Comparison of ENCODE assay signal across 16 cellular contexts in genomic region chr22:38289583-38290082, GRCh38. TPM values are rescaled to one million over a fixed set of nuclear protein-coding genes. Genes with fewer than 3 reads are reported as not detected.
DNase-seq lines count a peak whose midpoint lies in the region; ATAC-seq and TF ChIP-seq lines count a peak whose summit lies in the region.
"Had no signal": no experiment of that assay in that cellular context is flagged by ENCODE, and none has a peak within 500 bp of the region (broad histone marks: within the 10 kb centered on the region; RNA-seq: fewer than 3 reads in every experiment).

No MANE protein-coding gene starts in this region.

- TF ChIP-seq CTCF in HCT116 (IDR thresholded peaks at IDR 0.05 in 2 of 3, conservative IDR thresholded peaks at IDR 0.05 in 1 of 3; ENCODE audit: borderline replicate concordance in 1 of 3, insufficient read depth in 1 of 3, low read depth in 2 of 3, low read length in 2 of 3) (no peak), PC-3 (conservative IDR thresholded peaks at IDR 0.05; ENCODE audit: low read depth, low read length) (no peak), hepatocyte (IDR thresholded peaks at IDR 0.05; ENCODE audit: poor library complexity) (no peak), progenitor cell of endocrine pancreas (IDR thresholded peaks at IDR 0.05; ENCODE audit: unreplicated experiment) (no peak), WERI-Rb-1 (IDR thresholded peaks at IDR 0.05; ENCODE audit: low read depth, low read length) (no peak)

- H3K36me3 ChIP-seq in HCT116 (ENCODE audit: control insufficient read depth in 1 of 2, insufficient read depth in 2 of 2, low read length in 2 of 2) (peaks cover 22 to 24% of the 10 kb centered on the region in 2 experiments; a peak in 3 of 4 replicates), PC-3 (ENCODE audit: low read depth, low read length) (peaks cover 8% of the 10 kb centered on the region; the same call in 1 of the 2 replicates), hepatocyte (replicated peaks; ENCODE audit: insufficient read depth, low read depth) (no peaks in the 10 kb centered on the region), WERI-Rb-1 (peaks cover 38% of the 10 kb centered on the region)

- TF ChIP-seq POLR2A in HCT116 (IDR thresholded peaks at IDR 0.05; ENCODE audit: borderline replicate concordance, extremely low read depth, insufficient read depth, insufficient read length): no peak

- peak; percentile 23; the same call in 1 of the 2 replicates for ATAC-seq in HCT116
- peak; percentile 24; the same call in 1 of the 2 replicates for ATAC-seq in PC-3
- ATAC-seq: activated CD8-positive, alpha-beta T cell treated with anti-CD3 and anti-CD28 coated beads, Interleukin-2, amount 10 ng/mL, durations not matched to agents 7 days and 5 days; foreskin keratinocyte; natural killer cell had no signal

- no peak overlapping the region for H3K4me2 ChIP-seq in HCT116 (ENCODE audit: low read length)
- no peak overlapping the region for H3K4me2 ChIP-seq in PC-3 (ENCODE audit: low read length)
- H3K4me2 ChIP-seq in hepatocyte: no peak overlapping the region

- TF ChIP-seq RAD21 in HCT116 (IDR thresholded peaks at IDR 0.05; ENCODE audit: low read depth): no peak

- H3K27ac Mint-ChIP-seq in progenitor cell of endocrine pancreas: peak overlapping the region; percentile 62
- H3K27ac Mint-ChIP-seq: activated CD8-positive, alpha-beta T cell treated with anti-CD3 and anti-CD28 coated beads, Interleukin-2, amount 10 ng/mL, durations not matched to agents 7 days and 5 days; activated T-helper 17 cell treated with anti-CD3 and anti-CD28 coated beads, Interleukin-2, amount 50 U/mL, for 72 hours had no signal

- no peak overlapping the region for H3K4me3 Mint-ChIP-seq in progenitor cell of endocrine pancreas (ENCODE audit: low read depth)
- H3K4me3 Mint-ChIP-seq: activated CD8-positive, alpha-beta T cell treated with anti-CD3 and anti-CD28 coated beads, Interleukin-2, amount 10 ng/mL, durations not matched to agents 7 days and 5 days; activated T-helper 17 cell treated with anti-CD3 and anti-CD28 coated beads, Interleukin-2, amount 50 U/mL, for 72 hours; natural killer cell had no signal

- no peaks in the 10 kb centered on the region for H3K27me3 Mint-ChIP-seq in progenitor cell of endocrine pancreas
- H3K27me3 Mint-ChIP-seq: activated T-helper 17 cell treated with anti-CD3 and anti-CD28 coated beads, Interleukin-2, amount 50 U/mL, for 72 hours had no signal

- no peaks in the 10 kb centered on the region for H3K4me1 ChIP-seq in HCT116 (ENCODE audit: control insufficient read depth in 1 of 2, insufficient read depth in 2 of 2, low read length in 2 of 2)
- H3K4me1 ChIP-seq in PC-3 (ENCODE audit: insufficient read depth, low read length): no peaks in the 10 kb centered on the region
- peaks cover 31% of the 10 kb centered on the region for H3K4me1 ChIP-seq in hepatocyte (ENCODE audit: insufficient read depth)
- H3K4me1 ChIP-seq: foreskin keratinocyte had no signal

- no peaks in the 10 kb centered on the region for H3K9me3 ChIP-seq in HCT116 (ENCODE audit: control insufficient read depth in 1 of 2, insufficient read depth in 1 of 2, low read depth in 1 of 2, low read length in 2 of 2)
- H3K9me3 ChIP-seq in PC-3 (ENCODE audit: low read length): no peaks in the 10 kb centered on the region
- no peaks in the 10 kb centered on the region for H3K9me3 ChIP-seq in hepatocyte (ENCODE audit: low read depth)
- H3K9me3 ChIP-seq in WERI-Rb-1 (ENCODE audit: severe bottlenecking): no peaks in the 10 kb centered on the region

- H2AFZ ChIP-seq in HCT116 (ENCODE audit: low read depth, low read length, poor library complexity, severe bottlenecking) (no peak overlapping the region), PC-3 (ENCODE audit: low read length) (no peak overlapping the region), hepatocyte (no peak overlapping the region)
- H2AFZ ChIP-seq: GM23248 had no signal

- peaks cover 4% of the 10 kb centered on the region for H3K4me1 Mint-ChIP-seq in progenitor cell of endocrine pancreas (ENCODE audit: low read depth)
- H3K4me1 Mint-ChIP-seq: activated T-helper 17 cell treated with anti-CD3 and anti-CD28 coated beads, Interleukin-2, amount 50 U/mL, for 72 hours; natural killer cell had no signal

- H3K27ac ChIP-seq in HCT116 (ENCODE audit: low read depth, low read length) (no peak overlapping the region), PC-3 (ENCODE audit: low read length) (no peak overlapping the region), hepatocyte (peak overlapping the region; percentile 92), WERI-Rb-1 (no peak overlapping the region)
- H3K27ac ChIP-seq: foreskin keratinocyte, GM23248 had no signal

- no peaks in the 10 kb centered on the region for H3K9me2 ChIP-seq in HCT116 (ENCODE audit: insufficient read depth)
- H3K9me2 ChIP-seq in PC-3 (replicated peaks; ENCODE audit: low read length): no peaks in the 10 kb centered on the region
- H3K9me2 ChIP-seq in hepatocyte (replicated peaks; ENCODE audit: insufficient read depth): no peaks in the 10 kb centered on the region

- H4K20me1 ChIP-seq in HCT116 (ENCODE audit: insufficient read depth) (no peaks in the 10 kb centered on the region), PC-3 (ENCODE audit: low read length) (no peaks in the 10 kb centered on the region), hepatocyte (ENCODE audit: insufficient read depth, poor library complexity, severe bottlenecking) (no peaks in the 10 kb centered on the region)

- 79% methylated on average over 12 of the region's 12 CpGs for WGBS in hepatocyte (ENCODE audit: low lambda C conversion rate, missing lambda C conversion rate)

- H3K27me3 ChIP-seq in HCT116 (ENCODE audit: insufficient read depth, low read length) (no peaks in the 10 kb centered on the region), PC-3 (ENCODE audit: low read length) (no peaks in the 10 kb centered on the region), hepatocyte (no peaks in the 10 kb centered on the region), WERI-Rb-1 (ENCODE audit: insufficient read depth, low read depth, severe bottlenecking) (no peaks in the 10 kb centered on the region)
- H3K27me3 ChIP-seq: foreskin keratinocyte had no signal

- H3K9ac ChIP-seq in HCT116 (ENCODE audit: low read length): no peak overlapping the region
- H3K9ac ChIP-seq in PC-3 (ENCODE audit: low read length): no peak overlapping the region
- H3K9ac ChIP-seq: GM23248 had no signal

- RAD21 ChIA-PET in HCT116 (lab: Charles Lee; ENCODE audit: low non-redundant PET in 1 of 2, low total read pairs in 2 of 2, uncharacterized antibody in 2 of 2, unreplicated experiment in 2 of 2): no interaction called here

- H3K4me3 ChIP-seq in HCT116 (replicated peaks in 1 of 2; ENCODE audit: low read depth in 1 of 2, low read length in 2 of 2) (no peak overlapping the region), PC-3 (ENCODE audit: low read length) (no peak overlapping the region), hepatocyte (no peak overlapping the region), WERI-Rb-1 (ENCODE audit: low read depth, low read length) (no peak overlapping the region)
- H3K4me3 ChIP-seq: GM23248 had no signal

- CTCF ChIA-PET in HCT116 (lab: Charles Lee) (no interaction called here), PC-3 (lab: Charles Lee) (no interaction called here)

- H3F3A ChIP-seq in PC-3 (ENCODE audit: low read length, unreplicated experiment): no peaks in the 10 kb centered on the region

- DNase-seq in HCT116 (ENCODE audit: low read depth, low spot score) (no peak), PC-3 (no peak), hepatocyte (ENCODE audit: low spot score) (no peak), progenitor cell of endocrine pancreas (ENCODE audit: low spot score, unreplicated experiment) (no peak), NOMO-1 treated with DMSO at 0.1 percent for 48 hours (lab: John Stamatoyannopoulos, UW; ENCODE audit: unreplicated experiment) (no peak), WERI-Rb-1 (no peak), T-helper 1 cell (no peak), NK-92 (lab: John Stamatoyannopoulos, UW; ENCODE audit: unreplicated experiment) (no peak)
- DNase-seq: activated CD8-positive, alpha-beta T cell treated with anti-CD3 and anti-CD28 coated beads, Interleukin-2, amount 10 ng/mL, durations not matched to agents 7 days and 5 days; AML-193; foreskin keratinocyte; GM23248; natural killer cell; NCI-H1436 treated with DMSO at 0.1 percent for 48 hours; retina had no signal

- intact Hi-C loops in HCT116 (cut with micrococcal nuclease) (no loop called here), PC-3 (cut with micrococcal nuclease) (no loop called here)

- H3K9me3 Mint-ChIP-seq in progenitor cell of endocrine pancreas (ENCODE audit: low read depth): no peaks in the 10 kb centered on the region
- H3K9me3 Mint-ChIP-seq: activated T-helper 17 cell treated with anti-CD3 and anti-CD28 coated beads, Interleukin-2, amount 50 U/mL, for 72 hours; natural killer cell had no signal

- no TSS peak for BruUV-seq in HCT116 (replicated peaks; lab: Mats Ljungman, UMichigan)
- BruUV-seq in PC-3 (replicated peaks; lab: Mats Ljungman, UMichigan): TSS peak; percentile 5

- H3K79me2 ChIP-seq in HCT116 (ENCODE audit: insufficient read depth, low read length) (no peaks in the 10 kb centered on the region), PC-3 (ENCODE audit: low read length) (no peaks in the 10 kb centered on the region), hepatocyte (no peaks in the 10 kb centered on the region)

- POLR2A ChIA-PET in HCT116 (lab: Charles Lee): no interaction called here
- POLR2A ChIA-PET in PC-3 (lab: Charles Lee; ENCODE audit: unreplicated experiment): no interaction called here

- H3K36me3 Mint-ChIP-seq in progenitor cell of endocrine pancreas (ENCODE audit: insufficient read depth): peaks cover 9% of the 10 kb centered on the region
- H3K36me3 Mint-ChIP-seq: natural killer cell had no signal

TF ChIP-seq in HCT116, 20 proteins besides CTCF, POLR2A, EP300 and RAD21:
- peak; percentile 46; the same call in 1 of the 2 replicates for TF ChIP-seq POLR2AphosphoS5 (IDR thresholded peaks at IDR 0.05; ENCODE audit: low read depth, low read length)
- TF ChIP-seq CBX3 (IDR thresholded peaks at IDR 0.05; ENCODE audit: low read depth): no peak
- no peak for TF ChIP-seq EGR1 (IDR thresholded peaks at IDR 0.05; ENCODE audit: low read depth)
- TF ChIP-seq JUND (IDR thresholded peaks at IDR 0.05): 0 out of 2 replicates have a peak, but pooled peaks have one; percentile 8
- TF ChIP-seq EZH2 (IDR thresholded peaks at IDR 0.05): no peak

RNA-seq across cellular contexts. Expression of gene TMEM184B, which starts 16.8 kb away (rescaled TPM):
- total RNA-seq in HCT116 (2021; ENCODE audit: unreplicated experiment) (66.0 TPM), PC-3 (2014; rRNA removed) (37.5 and 43.8 TPM in 2 replicates), hepatocyte (32.1 and 58.2 TPM in 2 replicates), progenitor cell of endocrine pancreas (67.3 and 71.7 TPM in 2 replicates)
- 51.2 and 55.1 TPM in 2 replicates for polyA plus RNA-seq in HCT116 (2012)
- polyA plus RNA-seq in hepatocyte: 90.0 and 102 TPM in 2 replicates

RNA-seq across cellular contexts. Expression of gene CSNK1E, which starts 27.6 kb away (rescaled TPM):
- 190 TPM for total RNA-seq in HCT116 (2021; ENCODE audit: unreplicated experiment)
- 148 and 171 TPM in 2 replicates for polyA plus RNA-seq in HCT116 (2012)
- total RNA-seq in PC-3 (2014; rRNA removed): 147 and 179 TPM in 2 replicates
- total RNA-seq in hepatocyte: 85.8 and 89.5 TPM in 2 replicates
- polyA plus RNA-seq in hepatocyte: 123 and 152 TPM in 2 replicates
- total RNA-seq in progenitor cell of endocrine pancreas: 246 and 250 TPM in 2 replicates
